Comparison of ENCODE assay signal across 17 cellular contexts in the genomic region with DNA sequence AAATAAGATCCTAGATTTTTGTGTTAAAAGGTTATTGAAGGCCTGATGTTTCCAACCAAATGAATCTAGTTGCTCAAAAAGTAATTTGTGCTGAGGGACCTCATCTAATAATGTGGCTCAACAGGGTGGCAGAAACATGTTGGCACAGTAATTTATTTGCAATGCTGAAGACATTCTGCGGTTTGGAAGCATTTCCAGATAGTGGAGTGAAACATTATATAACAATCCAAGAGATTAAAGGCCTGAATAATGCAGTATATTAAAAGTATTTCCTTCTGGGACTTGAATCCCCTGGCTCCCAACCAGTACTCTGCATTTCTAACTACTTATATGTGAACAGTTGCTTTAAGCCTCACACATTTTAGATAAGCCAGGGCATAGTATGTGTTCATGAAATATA. TPM values are rescaled to one million over a fixed set of nuclear protein-coding genes. Genes with fewer than 3 reads are reported as not detected.
DNase-seq lines count a peak whose midpoint lies in the region; ATAC-seq and TF ChIP-seq lines count a peak whose summit lies in the region.
"Had no signal": no experiment of that assay in that cellular context is flagged by ENCODE, and none has a peak within 500 bp of the region (broad histone marks: within the 10 kb centered on the region; RNA-seq: fewer than 3 reads in every experiment).

No MANE protein-coding gene starts in this region.

- no peaks in the 10 kb centered on the region for H3K4me1 Mint-ChIP-seq in stimulated activated effector memory CD8-positive, alpha-beta T cell treated with anti-CD3 and anti-CD28 coated beads, Interleukin-12 subunit alpha, Interleukin-12 subunit beta, amount 100 ng/mL, for 72 hours
- H3K4me1 Mint-ChIP-seq: activated naive CD4-positive, alpha-beta T cell treated with anti-CD3 and anti-CD28 coated beads, Interleukin-2, amount 50 U/mL, for 24 hours; naive B cell had no signal

- H3K4me3 ChIP-seq in MG63 (no peak overlapping the region), cardiac fibroblast (replicated peaks in 1 of 2; ENCODE audit: low read depth in 2 of 2, low read length in 2 of 2) (no peak overlapping the region)

- no peak overlapping the region for H3K27ac Mint-ChIP-seq in stimulated activated effector memory CD8-positive, alpha-beta T cell treated with anti-CD3 and anti-CD28 coated beads, Interleukin-12 subunit alpha, Interleukin-12 subunit beta, amount 100 ng/mL, for 72 hours
- H3K27ac Mint-ChIP-seq: activated naive CD4-positive, alpha-beta T cell treated with anti-CD3 and anti-CD28 coated beads, Interleukin-2, amount 50 U/mL, for 24 hours; naive B cell had no signal

- H3K9me3 ChIP-seq in MG63, result no peaks in the 10 kb centered on the region

- TF ChIP-seq CTCF in cardiac fibroblast (IDR thresholded peaks at IDR 0.05; ENCODE audit: low read depth, low read length), result no peak

- H3K27me3 ChIP-seq in MG63, result no peaks in the 10 kb centered on the region

- ATAC-seq in GM21786 (IDR thresholded peaks at IDR 0.05; ENCODE audit: unreplicated experiment), result no peak
- ATAC-seq in stimulated activated effector memory CD8-positive, alpha-beta T cell treated with anti-CD3 and anti-CD28 coated beads, Interleukin-12 subunit alpha, Interleukin-12 subunit beta, amount 100 ng/mL, for 72 hours, result no peak

- in situ Hi-C loops in Caki2 (cut with HindIII; ENCODE audit: low pct_unique_long_range_greater_than_20kb, low sequenced_read_pairs), result no loop called here

- H3K36me3 Mint-ChIP-seq in stimulated activated effector memory CD8-positive, alpha-beta T cell treated with anti-CD3 and anti-CD28 coated beads, Interleukin-12 subunit alpha, Interleukin-12 subunit beta, amount 100 ng/mL, for 72 hours, result no peaks in the 10 kb centered on the region
- H3K36me3 Mint-ChIP-seq: activated naive CD4-positive, alpha-beta T cell treated with anti-CD3 and anti-CD28 coated beads, Interleukin-2, amount 50 U/mL, for 24 hours; naive B cell had no signal

- H3K4me3 Mint-ChIP-seq in stimulated activated effector memory CD8-positive, alpha-beta T cell treated with anti-CD3 and anti-CD28 coated beads, Interleukin-12 subunit alpha, Interleukin-12 subunit beta, amount 100 ng/mL, for 72 hours, result no peak overlapping the region
- H3K4me3 Mint-ChIP-seq: activated naive CD4-positive, alpha-beta T cell treated with anti-CD3 and anti-CD28 coated beads, Interleukin-2, amount 50 U/mL, for 24 hours; naive B cell had no signal

- no peaks in the 10 kb centered on the region for H3K36me3 ChIP-seq in MG63

- DNase-seq in Caki2 (ENCODE audit: low read depth), result peak; percentile 30
- DNase-seq in MG63, result peak; percentile 17
- peak; percentile 36 to 56 for DNase-seq in cardiac fibroblast (ENCODE audit: low read depth in 2 of 2)
- DNase-seq in myocyte (ENCODE audit: low read depth), result peak; percentile 72
- no peak for DNase-seq in NCI-H1436 treated with DMSO at 0.1 percent for 48 hours (lab: John Stamatoyannopoulos, UW)
- DNase-seq in stimulated activated effector memory CD8-positive, alpha-beta T cell treated with anti-CD3 and anti-CD28 coated beads, Interleukin-12 subunit alpha, Interleukin-12 subunit beta, amount 100 ng/mL, for 72 hours (ENCODE audit: low spot score in 2 of 2), result no peak
- DNase-seq in NCI-H345 (lab: John Stamatoyannopoulos, UW), result no peak
- DNase-seq: dermis blood vessel endothelial cell; GF-D8; kidney; naive B cell; NCI-H1105; NCI-H524; SIG-M5; stimulated activated CD4-positive, alpha-beta T cell treated with anti-CD3 and anti-CD28 coated beads, Interleukin-2, amount 100 ng/mL, for 48 hours had no signal

- H3K9me3 Mint-ChIP-seq in stimulated activated effector memory CD8-positive, alpha-beta T cell treated with anti-CD3 and anti-CD28 coated beads, Interleukin-12 subunit alpha, Interleukin-12 subunit beta, amount 100 ng/mL, for 72 hours, result no peaks in the 10 kb centered on the region
- H3K9me3 Mint-ChIP-seq: activated naive CD4-positive, alpha-beta T cell treated with anti-CD3 and anti-CD28 coated beads, Interleukin-2, amount 50 U/mL, for 24 hours; naive B cell had no signal

RNA-seq across cellular contexts. Expression of a gene that starts 25.9 kb away (rescaled TPM):
- total RNA-seq in Caki2 (2014; rRNA removed; shearing (Covaris generic); ENCODE audit: low replicate concordance), result 936 and 953 TPM in 2 replicates
- not detected in 2 replicates for total RNA-seq in MG63 (2014; rRNA removed; shearing (Covaris generic); ENCODE audit: low replicate concordance)
- total RNA-seq in myocyte, result 199 and 255 TPM in 2 replicates
- polyA plus RNA-seq in myocyte (2012), result 79.3 TPM

Comparison
In these comparisons a context has a peak if more than half of its experiments do, and no peak if none do; other contexts are left out.
1. DNase-seq: peak in Caki2 (single experiment), MG63 (single experiment), cardiac fibroblast (2 of 2) and myocyte (single experiment); none in NCI-H1436 treated with DMSO at 0.1 percent for 48 hours (single experiment), stimulated activated effector memory CD8-positive, alpha-beta T cell treated with anti-CD3 and anti-CD28 coated beads, Interleukin-12 subunit alpha, Interleukin-12 subunit beta, amount 100 ng/mL, for 72 hours (0 of 2) and NCI-H345 (single experiment).
2. RNA of a gene that starts 25.9 kb away (total RNA-seq): 936 to 953 TPM in Caki2 and 199 to 255 TPM in myocyte; not detected in MG63; every median in the first group is over 100 times any median in the second.